ENCODE assay signal across 11 cellular contexts in the genomic region with DNA sequence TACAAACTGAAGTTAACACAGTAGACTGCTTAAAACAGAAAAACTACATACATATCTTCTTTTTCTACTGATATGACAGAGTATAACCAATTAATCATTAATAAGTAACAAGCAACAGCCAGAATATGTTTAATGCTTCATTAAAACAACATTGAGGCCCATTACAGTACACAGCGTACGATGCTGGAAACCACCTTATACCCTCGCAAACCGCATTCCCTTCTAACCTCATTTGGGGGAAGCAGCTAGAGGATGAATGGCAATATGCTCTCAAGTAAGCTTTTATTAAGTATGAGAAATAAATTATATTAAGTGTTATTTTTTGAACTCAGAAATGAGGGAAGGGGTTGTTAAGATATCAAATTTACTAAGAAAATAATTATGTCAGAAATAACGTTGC.
"Had no signal": no experiment of that assay in that cellular context is flagged by ENCODE, and none has a peak within 500 bp of the region (broad histone marks: within the 10 kb centered on the region; RNA-seq: fewer than 3 reads in every experiment).

No MANE protein-coding gene starts in this region.

- H3K9me3 ChIP-seq: gastrocnemius medialis had no signal

- H3K27me3 ChIP-seq: brain microvascular endothelial cell, gastrocnemius medialis had no signal

- DNase-seq: activated CD4-positive, alpha-beta T cell treated with anti-CD3 and anti-CD28 coated beads, Interleukin-2, amount 50 U/mL, for 4 hours; activated naive CD4-positive, alpha-beta T cell treated with anti-CD3 and anti-CD28 coated beads, Interleukin-2, amount 50 U/mL, for 16 hours; activated T-cell treated with anti-CD3 and anti-CD28 coated beads, Interleukin-2, amount 50 U/mL, for 1 hour; brain microvascular endothelial cell; gastrocnemius medialis; naive thymus-derived CD4-positive, alpha-beta T cell; stimulated activated CD4-positive, alpha-beta T cell treated with anti-CD3 and anti-CD28 coated beads, Interleukin-4, amount 100 ng/mL, for 1 hour; stimulated activated CD8-positive, alpha-beta memory T cell treated with anti-CD3 and anti-CD28 coated beads, Interleukin-4, amount 100 ng/mL, for 48 hours; stimulated activated naive CD8-positive, alpha-beta T cell treated with anti-CD3 and anti-CD28 coated beads, Interleukin-15, Interleukin-2, amounts not matched to agents 100 U/mL and 50 U/mL, for 24 hours had no signal

- H3K36me3 ChIP-seq: brain microvascular endothelial cell, gastrocnemius medialis had no signal

- ATAC-seq: activated CD4-positive, CD25-positive, alpha-beta regulatory T cell treated with anti-CD3 and anti-CD28 coated beads, Interleukin-2, amount 50 U/mL, for 24 hours; gastrocnemius medialis; naive thymus-derived CD4-positive, alpha-beta T cell; stimulated activated naive CD8-positive, alpha-beta T cell treated with anti-CD3 and anti-CD28 coated beads, Interleukin-15, Interleukin-2, amounts not matched to agents 100 U/mL and 50 U/mL, for 24 hours had no signal

- H3K4me1 ChIP-seq: gastrocnemius medialis had no signal

- H3K4me3 ChIP-seq: gastrocnemius medialis, lung had no signal

- H3K27ac ChIP-seq: brain microvascular endothelial cell had no signal
